1 cellular context compared by ENCODE assay signal in the genomic region with DNA sequence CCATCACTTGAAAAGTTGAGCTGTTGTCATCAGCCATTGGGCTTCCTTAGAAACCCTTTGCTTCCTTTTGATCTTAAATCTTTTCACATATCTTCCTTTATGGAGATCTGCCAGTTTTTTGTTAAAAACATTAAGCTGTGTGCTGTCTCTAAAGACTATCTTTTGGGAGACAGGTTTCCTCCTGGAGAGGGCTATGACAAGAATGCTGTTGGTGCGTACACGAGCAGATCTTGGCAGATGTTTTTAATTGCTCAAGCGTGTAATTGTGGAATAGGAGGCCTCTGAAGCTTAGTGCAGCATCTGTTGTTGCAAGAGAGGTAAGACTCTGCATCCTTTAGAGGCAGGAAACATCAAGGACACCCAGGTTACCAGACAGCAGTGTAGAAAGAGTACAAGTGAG.
TF ChIP-seq lines count a peak whose summit lies in the region.

No MANE protein-coding gene starts in this region.

TF ChIP-seq in Ishikawa, 13 proteins besides CTCF, POLR2A, EP300 and RAD21 (continued from another document):
- TF ChIP-seq, protein P1, sequence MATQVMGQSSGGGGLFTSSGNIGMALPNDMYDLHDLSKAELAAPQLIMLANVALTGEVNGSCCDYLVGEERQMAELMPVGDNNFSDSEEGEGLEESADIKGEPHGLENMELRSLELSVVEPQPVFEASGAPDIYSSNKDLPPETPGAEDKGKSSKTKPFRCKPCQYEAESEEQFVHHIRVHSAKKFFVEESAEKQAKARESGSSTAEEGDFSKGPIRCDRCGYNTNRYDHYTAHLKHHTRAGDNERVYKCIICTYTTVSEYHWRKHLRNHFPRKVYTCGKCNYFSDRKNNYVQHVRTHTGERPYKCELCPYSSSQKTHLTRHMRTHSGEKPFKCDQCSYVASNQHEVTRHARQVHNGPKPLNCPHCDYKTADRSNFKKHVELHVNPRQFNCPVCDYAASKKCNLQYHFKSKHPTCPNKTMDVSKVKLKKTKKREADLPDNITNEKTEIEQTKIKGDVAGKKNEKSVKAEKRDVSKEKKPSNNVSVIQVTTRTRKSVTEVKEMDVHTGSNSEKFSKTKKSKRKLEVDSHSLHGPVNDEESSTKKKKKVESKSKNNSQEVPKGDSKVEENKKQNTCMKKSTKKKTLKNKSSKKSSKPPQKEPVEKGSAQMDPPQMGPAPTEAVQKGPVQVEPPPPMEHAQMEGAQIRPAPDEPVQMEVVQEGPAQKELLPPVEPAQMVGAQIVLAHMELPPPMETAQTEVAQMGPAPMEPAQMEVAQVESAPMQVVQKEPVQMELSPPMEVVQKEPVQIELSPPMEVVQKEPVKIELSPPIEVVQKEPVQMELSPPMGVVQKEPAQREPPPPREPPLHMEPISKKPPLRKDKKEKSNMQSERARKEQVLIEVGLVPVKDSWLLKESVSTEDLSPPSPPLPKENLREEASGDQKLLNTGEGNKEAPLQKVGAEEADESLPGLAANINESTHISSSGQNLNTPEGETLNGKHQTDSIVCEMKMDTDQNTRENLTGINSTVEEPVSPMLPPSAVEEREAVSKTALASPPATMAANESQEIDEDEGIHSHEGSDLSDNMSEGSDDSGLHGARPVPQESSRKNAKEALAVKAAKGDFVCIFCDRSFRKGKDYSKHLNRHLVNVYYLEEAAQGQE (IDR thresholded peaks at IDR 0.05; ENCODE audit: low read depth), result no peak
- TF ChIP-seq TEAD4 (IDR thresholded peaks at IDR 0.05), result peak; percentile 78
